ENCODE assay signal across 1 cellular context in genomic region chr2:236242057-236242495, GRCh38.
TF ChIP-seq lines count a peak whose summit lies in the region.

No MANE protein-coding gene starts in this region.

TF ChIP-seq in IMR-90, 13 proteins besides CTCF, POLR2A, EP300 and RAD21 (continued from another document):
- TF ChIP-seq ELK1 (IDR thresholded peaks at IDR 0.05; ENCODE audit: borderline replicate concordance, low read depth, low read length), result no peak
- TF ChIP-seq CHD1 (IDR thresholded peaks at IDR 0.05; ENCODE audit: low read depth, low read length), result no peak
- no peak for TF ChIP-seq NFE2L2 (IDR thresholded peaks at IDR 0.05; ENCODE audit: low read depth, low read length)
- no peak for TF ChIP-seq MAFK (IDR thresholded peaks at IDR 0.05; ENCODE audit: low read depth, low read length)
